In the genomic region with DNA sequence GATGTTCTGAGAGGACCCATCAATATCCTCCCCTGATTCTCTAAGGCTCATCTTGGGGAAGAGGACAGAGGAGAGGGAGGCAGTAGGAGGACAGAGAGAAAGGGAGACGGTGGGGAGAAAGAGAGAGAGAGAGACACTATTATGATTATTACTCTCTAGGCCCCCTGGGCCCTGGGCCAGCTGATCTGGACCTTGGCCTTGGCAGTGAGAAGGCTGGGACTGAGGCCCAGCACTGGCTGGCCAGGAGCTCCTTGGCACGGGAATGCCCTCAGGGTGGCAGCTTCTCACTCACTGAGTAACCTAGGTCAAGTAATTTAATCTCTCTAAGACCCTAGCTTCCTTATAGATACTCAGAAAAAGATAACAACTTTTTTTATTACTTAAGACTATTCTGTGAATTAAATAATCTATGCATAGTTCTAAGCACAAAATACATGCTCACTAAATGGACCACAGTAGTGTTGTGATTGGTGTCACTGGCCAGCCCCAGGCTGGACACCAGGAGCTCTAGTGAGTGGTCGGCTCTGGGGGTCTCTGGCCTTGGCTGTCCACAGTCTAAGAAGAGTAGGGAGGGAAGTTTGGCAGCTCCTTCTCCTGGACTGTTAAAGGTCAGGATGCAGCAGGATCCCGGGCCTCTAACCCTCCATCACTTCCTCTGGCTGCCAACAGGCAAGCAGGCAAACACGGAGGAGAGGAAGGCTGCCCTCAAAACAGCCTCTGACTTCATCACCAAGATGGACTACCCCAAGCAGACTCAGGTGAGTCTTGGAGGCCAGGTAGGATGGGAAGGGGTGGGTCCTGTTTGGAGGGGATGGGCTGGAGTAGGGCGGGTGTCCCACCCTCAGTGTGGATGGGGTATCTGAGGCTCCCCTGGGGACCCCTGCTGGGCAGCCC, we compare ENCODE assay signal across 1 cellular context.
TF ChIP-seq lines count a peak whose summit lies in the region.

No MANE protein-coding gene starts in this region.

TF ChIP-seq in H1, 55 proteins besides CTCF, POLR2A, EP300 and RAD21:
- TF ChIP-seq KDM1A (IDR thresholded peaks at IDR 0.05; ENCODE audit: borderline replicate concordance, low read length) (no peak), SP4 (IDR thresholded peaks at IDR 0.05; ENCODE audit: low read length) (no peak), KDM5A (IDR thresholded peaks at IDR 0.05; ENCODE audit: low read length) (no peak), KDM4A (IDR thresholded peaks at IDR 0.05; ENCODE audit: low read depth, low read length, severe bottlenecking) (no peak), CBX8 (IDR thresholded peaks at IDR 0.05; ENCODE audit: borderline replicate concordance, low read depth, low read length) (no peak), SIX5 (IDR thresholded peaks at IDR 0.05; ENCODE audit: low read depth, low read length) (no peak), PHF8 (conservative IDR thresholded peaks at IDR 0.05; ENCODE audit: low read depth, low read length) (no peak), BRCA1 (IDR thresholded peaks at IDR 0.05; ENCODE audit: low read depth, low read length) (no peak), TAF1 (IDR thresholded peaks at IDR 0.05; ENCODE audit: low read depth, low read length) (no peak), EGR1 (IDR thresholded peaks at IDR 0.05; ENCODE audit: borderline replicate concordance, low read depth, low read length) (no peak)
- TF ChIP-seq, protein P1, sequence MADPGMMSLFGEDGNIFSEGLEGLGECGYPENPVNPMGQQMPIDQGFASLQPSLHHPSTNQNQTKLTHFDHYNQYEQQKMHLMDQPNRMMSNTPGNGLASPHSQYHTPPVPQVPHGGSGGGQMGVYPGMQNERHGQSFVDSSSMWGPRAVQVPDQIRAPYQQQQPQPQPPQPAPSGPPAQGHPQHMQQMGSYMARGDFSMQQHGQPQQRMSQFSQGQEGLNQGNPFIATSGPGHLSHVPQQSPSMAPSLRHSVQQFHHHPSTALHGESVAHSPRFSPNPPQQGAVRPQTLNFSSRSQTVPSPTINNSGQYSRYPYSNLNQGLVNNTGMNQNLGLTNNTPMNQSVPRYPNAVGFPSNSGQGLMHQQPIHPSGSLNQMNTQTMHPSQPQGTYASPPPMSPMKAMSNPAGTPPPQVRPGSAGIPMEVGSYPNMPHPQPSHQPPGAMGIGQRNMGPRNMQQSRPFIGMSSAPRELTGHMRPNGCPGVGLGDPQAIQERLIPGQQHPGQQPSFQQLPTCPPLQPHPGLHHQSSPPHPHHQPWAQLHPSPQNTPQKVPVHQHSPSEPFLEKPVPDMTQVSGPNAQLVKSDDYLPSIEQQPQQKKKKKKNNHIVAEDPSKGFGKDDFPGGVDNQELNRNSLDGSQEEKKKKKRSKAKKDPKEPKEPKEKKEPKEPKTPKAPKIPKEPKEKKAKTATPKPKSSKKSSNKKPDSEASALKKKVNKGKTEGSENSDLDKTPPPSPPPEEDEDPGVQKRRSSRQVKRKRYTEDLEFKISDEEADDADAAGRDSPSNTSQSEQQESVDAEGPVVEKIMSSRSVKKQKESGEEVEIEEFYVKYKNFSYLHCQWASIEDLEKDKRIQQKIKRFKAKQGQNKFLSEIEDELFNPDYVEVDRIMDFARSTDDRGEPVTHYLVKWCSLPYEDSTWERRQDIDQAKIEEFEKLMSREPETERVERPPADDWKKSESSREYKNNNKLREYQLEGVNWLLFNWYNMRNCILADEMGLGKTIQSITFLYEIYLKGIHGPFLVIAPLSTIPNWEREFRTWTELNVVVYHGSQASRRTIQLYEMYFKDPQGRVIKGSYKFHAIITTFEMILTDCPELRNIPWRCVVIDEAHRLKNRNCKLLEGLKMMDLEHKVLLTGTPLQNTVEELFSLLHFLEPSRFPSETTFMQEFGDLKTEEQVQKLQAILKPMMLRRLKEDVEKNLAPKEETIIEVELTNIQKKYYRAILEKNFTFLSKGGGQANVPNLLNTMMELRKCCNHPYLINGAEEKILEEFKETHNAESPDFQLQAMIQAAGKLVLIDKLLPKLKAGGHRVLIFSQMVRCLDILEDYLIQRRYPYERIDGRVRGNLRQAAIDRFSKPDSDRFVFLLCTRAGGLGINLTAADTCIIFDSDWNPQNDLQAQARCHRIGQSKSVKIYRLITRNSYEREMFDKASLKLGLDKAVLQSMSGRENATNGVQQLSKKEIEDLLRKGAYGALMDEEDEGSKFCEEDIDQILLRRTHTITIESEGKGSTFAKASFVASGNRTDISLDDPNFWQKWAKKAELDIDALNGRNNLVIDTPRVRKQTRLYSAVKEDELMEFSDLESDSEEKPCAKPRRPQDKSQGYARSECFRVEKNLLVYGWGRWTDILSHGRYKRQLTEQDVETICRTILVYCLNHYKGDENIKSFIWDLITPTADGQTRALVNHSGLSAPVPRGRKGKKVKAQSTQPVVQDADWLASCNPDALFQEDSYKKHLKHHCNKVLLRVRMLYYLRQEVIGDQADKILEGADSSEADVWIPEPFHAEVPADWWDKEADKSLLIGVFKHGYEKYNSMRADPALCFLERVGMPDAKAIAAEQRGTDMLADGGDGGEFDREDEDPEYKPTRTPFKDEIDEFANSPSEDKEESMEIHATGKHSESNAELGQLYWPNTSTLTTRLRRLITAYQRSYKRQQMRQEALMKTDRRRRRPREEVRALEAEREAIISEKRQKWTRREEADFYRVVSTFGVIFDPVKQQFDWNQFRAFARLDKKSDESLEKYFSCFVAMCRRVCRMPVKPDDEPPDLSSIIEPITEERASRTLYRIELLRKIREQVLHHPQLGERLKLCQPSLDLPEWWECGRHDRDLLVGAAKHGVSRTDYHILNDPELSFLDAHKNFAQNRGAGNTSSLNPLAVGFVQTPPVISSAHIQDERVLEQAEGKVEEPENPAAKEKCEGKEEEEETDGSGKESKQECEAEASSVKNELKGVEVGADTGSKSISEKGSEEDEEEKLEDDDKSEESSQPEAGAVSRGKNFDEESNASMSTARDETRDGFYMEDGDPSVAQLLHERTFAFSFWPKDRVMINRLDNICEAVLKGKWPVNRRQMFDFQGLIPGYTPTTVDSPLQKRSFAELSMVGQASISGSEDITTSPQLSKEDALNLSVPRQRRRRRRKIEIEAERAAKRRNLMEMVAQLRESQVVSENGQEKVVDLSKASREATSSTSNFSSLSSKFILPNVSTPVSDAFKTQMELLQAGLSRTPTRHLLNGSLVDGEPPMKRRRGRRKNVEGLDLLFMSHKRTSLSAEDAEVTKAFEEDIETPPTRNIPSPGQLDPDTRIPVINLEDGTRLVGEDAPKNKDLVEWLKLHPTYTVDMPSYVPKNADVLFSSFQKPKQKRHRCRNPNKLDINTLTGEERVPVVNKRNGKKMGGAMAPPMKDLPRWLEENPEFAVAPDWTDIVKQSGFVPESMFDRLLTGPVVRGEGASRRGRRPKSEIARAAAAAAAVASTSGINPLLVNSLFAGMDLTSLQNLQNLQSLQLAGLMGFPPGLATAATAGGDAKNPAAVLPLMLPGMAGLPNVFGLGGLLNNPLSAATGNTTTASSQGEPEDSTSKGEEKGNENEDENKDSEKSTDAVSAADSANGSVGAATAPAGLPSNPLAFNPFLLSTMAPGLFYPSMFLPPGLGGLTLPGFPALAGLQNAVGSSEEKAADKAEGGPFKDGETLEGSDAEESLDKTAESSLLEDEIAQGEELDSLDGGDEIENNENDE (IDR thresholded peaks at IDR 0.05; ENCODE audit: insufficient replicate concordance, low read length), result no peak
- TF ChIP-seq, protein P2, sequence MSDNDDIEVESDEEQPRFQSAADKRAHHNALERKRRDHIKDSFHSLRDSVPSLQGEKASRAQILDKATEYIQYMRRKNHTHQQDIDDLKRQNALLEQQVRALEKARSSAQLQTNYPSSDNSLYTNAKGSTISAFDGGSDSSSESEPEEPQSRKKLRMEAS (IDR thresholded peaks at IDR 0.05), result no peak
TF ChIP-seq in H1: peak in this region for 0.
